Comparison of ENCODE assay signal across 20 cellular contexts in genomic region chr4:147879676-147880075, GRCh38.
"Had no signal": no experiment of that assay in that cellular context is flagged by ENCODE, and none has a peak within 500 bp of the region (broad histone marks: within the 10 kb centered on the region; RNA-seq: fewer than 3 reads in every experiment).

No MANE protein-coding gene starts in this region.

- H3K27ac ChIP-seq: gastrocnemius medialis, heart right ventricle, neutrophil, suprapubic skin, thyroid gland, uterus had no signal

- H3K9me3 ChIP-seq: gastrocnemius medialis, heart right ventricle, mucosa of descending colon, neutrophil, suprapubic skin, thyroid gland, uterus had no signal

- H3K27ac Mint-ChIP-seq: naive thymus-derived CD8-positive, alpha-beta T cell; stimulated activated effector memory CD8-positive, alpha-beta T cell treated with anti-CD3 and anti-CD28 coated beads, Interleukin-12 subunit alpha, Interleukin-12 subunit beta, amount 100 ng/mL, for 72 hours; type B pancreatic cell had no signal

- ATAC-seq: effector memory CD8-positive, alpha-beta T cell; gastrocnemius medialis; heart right ventricle; left lobe of liver; mucosa of descending colon; naive thymus-derived CD8-positive, alpha-beta T cell; right cardiac atrium; stimulated activated effector memory CD8-positive, alpha-beta T cell treated with anti-CD3 and anti-CD28 coated beads, Interleukin-12 subunit alpha, Interleukin-12 subunit beta, amount 100 ng/mL, for 72 hours; stimulated activated naive CD8-positive, alpha-beta T cell treated with anti-CD3 and anti-CD28 coated beads, Interleukin-15, Interleukin-2, amounts not matched to agents 100 U/mL and 50 U/mL, for 24 hours had no signal

- H3K4me1 Mint-ChIP-seq: naive thymus-derived CD8-positive, alpha-beta T cell; stimulated activated effector memory CD8-positive, alpha-beta T cell treated with anti-CD3 and anti-CD28 coated beads, Interleukin-12 subunit alpha, Interleukin-12 subunit beta, amount 100 ng/mL, for 72 hours had no signal

- H3K4me3 ChIP-seq: gastrocnemius medialis, heart right ventricle, mucosa of descending colon, suprapubic skin, thyroid gland, uterus had no signal

- H3K4me3 Mint-ChIP-seq: effector memory CD8-positive, alpha-beta T cell; naive thymus-derived CD8-positive, alpha-beta T cell; stimulated activated effector memory CD8-positive, alpha-beta T cell treated with anti-CD3 and anti-CD28 coated beads, Interleukin-12 subunit alpha, Interleukin-12 subunit beta, amount 100 ng/mL, for 72 hours; type B pancreatic cell had no signal

- H3K27me3 Mint-ChIP-seq: effector memory CD8-positive, alpha-beta T cell; naive thymus-derived CD8-positive, alpha-beta T cell; type B pancreatic cell had no signal

- H3K36me3 ChIP-seq: neutrophil, uterus had no signal

- DNase-seq: effector memory CD8-positive, alpha-beta T cell; gastrocnemius medialis; heart right ventricle; hypothalamus; mucosa of descending colon; naive thymus-derived CD8-positive, alpha-beta T cell; posterior cingulate gyrus; right cardiac atrium; small intestine; stimulated activated CD4-positive, alpha-beta T cell treated with anti-CD3 and anti-CD28 coated beads, Interleukin-12 subunit alpha, Interleukin-12 subunit beta, amount 100 ng/mL, for 4 hours; stimulated activated CD4-positive, alpha-beta T cell treated with anti-CD3 and anti-CD28 coated beads, Interleukin-4, amount 100 ng/mL, for 1 hour; stimulated activated CD8-positive, alpha-beta memory T cell treated with anti-CD3 and anti-CD28 coated beads, Interleukin-4, amount 100 ng/mL, for 48 hours; stimulated activated naive CD8-positive, alpha-beta T cell treated with anti-CD3 and anti-CD28 coated beads, Interleukin-15, Interleukin-2, amounts not matched to agents 100 U/mL and 50 U/mL, for 24 hours; thyroid gland; uterus had no signal
